Comparison of ENCODE assay signal across 25 cellular contexts in genomic region chrX:4572652-4573051, GRCh38.
"Had no signal": no experiment of that assay in that cellular context is flagged by ENCODE, and none has a peak within 500 bp of the region (broad histone marks: within the 10 kb centered on the region; RNA-seq: fewer than 3 reads in every experiment).

No MANE protein-coding gene starts in this region.

- H3K36me3 Mint-ChIP-seq: activated naive CD8-positive, alpha-beta T cell treated with anti-CD3 and anti-CD28 coated beads for 36 hours; natural killer cell treated with Interleukin-12 subunit alpha and Interleukin-12 subunit beta and Interleukin-15 and Interleukin-18, amount 100 ng/mL, for 72 hours; stimulated activated effector memory CD8-positive, alpha-beta T cell treated with anti-CD3 and anti-CD28 coated beads, Interleukin-12 subunit alpha, Interleukin-12 subunit beta, amount 100 ng/mL, for 72 hours had no signal

- H3K4me3 Mint-ChIP-seq: activated B cell treated with CpG ODN at 0.5 μM for 24 hours; activated CD4-positive, alpha-beta T cell treated with anti-CD3 and anti-CD28 coated beads for 36 hours; activated naive CD8-positive, alpha-beta T cell treated with anti-CD3 and anti-CD28 coated beads for 36 hours; activated T-cell treated with anti-CD3 and anti-CD28 coated beads, Interleukin-2, amount 50 U/mL, for 24 hours; activated T-helper 17 cell treated with anti-CD3 and anti-CD28 coated beads, Interleukin-2, amount 50 U/mL, for 72 hours; central memory CD8-positive, alpha-beta T cell; natural killer cell treated with Interleukin-12 subunit alpha and Interleukin-12 subunit beta and Interleukin-15 and Interleukin-18, amount 100 ng/mL, for 72 hours; stimulated activated effector memory CD8-positive, alpha-beta T cell treated with anti-CD3 and anti-CD28 coated beads, Interleukin-12 subunit alpha, Interleukin-12 subunit beta, amount 100 ng/mL, for 72 hours; stimulated activated naive CD8-positive, alpha-beta T cell treated with anti-CD3 and anti-CD28 coated beads, Interleukin-15, amount 100 ng/mL, for 72 hours had no signal

- DNase-seq: activated B cell treated with CpG ODN at 0.5 μM for 24 hours; activated CD4-positive, alpha-beta T cell treated with anti-CD3 and anti-CD28 coated beads for 36 hours; activated CD4-positive, alpha-beta T cell treated with anti-CD3 and anti-CD28 coated beads, Interleukin-2, amount 50 U/mL, for 4 hours; activated CD8-positive, alpha-beta memory T cell treated with anti-CD3 and anti-CD28 coated beads for 24 hours; activated CD8-positive, alpha-beta memory T cell treated with anti-CD3 and anti-CD28 coated beads, Interleukin-2, amount 50 U/mL, for 4 hours; activated naive CD4-positive, alpha-beta T cell; activated naive CD8-positive, alpha-beta T cell treated with anti-CD3 and anti-CD28 coated beads for 36 hours; activated T-cell treated with anti-CD3 and anti-CD28 coated beads, Interleukin-2, amount 50 U/mL, for 24 hours; effector memory CD4-positive, alpha-beta T cell; glutamatergic neuron; nucleus accumbens; right lobe of liver; stimulated activated CD4-positive, alpha-beta T cell treated with anti-CD3 and anti-CD28 coated beads, Interleukin-2, amount 100 ng/mL, for 24 hours; stimulated activated naive CD8-positive, alpha-beta T cell treated with anti-CD3 and anti-CD28 coated beads, Interleukin-15, amount 100 ng/mL, for 72 hours; T1000; tibial artery had no signal

- H3K27me3 Mint-ChIP-seq: activated B cell treated with CpG ODN at 0.5 μM for 24 hours; activated CD4-positive, alpha-beta T cell treated with anti-CD3 and anti-CD28 coated beads for 36 hours; activated T-cell treated with anti-CD3 and anti-CD28 coated beads, Interleukin-2, amount 50 U/mL, for 24 hours; activated T-helper 17 cell treated with anti-CD3 and anti-CD28 coated beads, Interleukin-2, amount 50 U/mL, for 72 hours; central memory CD8-positive, alpha-beta T cell; natural killer cell treated with Interleukin-12 subunit alpha and Interleukin-12 subunit beta and Interleukin-15 and Interleukin-18, amount 100 ng/mL, for 72 hours; stimulated activated naive CD8-positive, alpha-beta T cell treated with anti-CD3 and anti-CD28 coated beads, Interleukin-15, amount 100 ng/mL, for 72 hours had no signal

- H2AFZ ChIP-seq: hepatocyte had no signal

- H3K4me3 ChIP-seq: breast epithelium, hepatocyte, right lobe of liver, skin epidermis, tibial artery had no signal

- H3K79me2 ChIP-seq: hepatocyte had no signal

- H3K27ac Mint-ChIP-seq: activated B cell treated with CpG ODN at 0.5 μM for 24 hours; activated CD4-positive, alpha-beta T cell treated with anti-CD3 and anti-CD28 coated beads for 36 hours; activated naive CD8-positive, alpha-beta T cell treated with anti-CD3 and anti-CD28 coated beads for 36 hours; activated T-cell treated with anti-CD3 and anti-CD28 coated beads, Interleukin-2, amount 50 U/mL, for 24 hours; activated T-helper 17 cell treated with anti-CD3 and anti-CD28 coated beads, Interleukin-2, amount 50 U/mL, for 72 hours; natural killer cell treated with Interleukin-12 subunit alpha and Interleukin-12 subunit beta and Interleukin-15 and Interleukin-18, amount 100 ng/mL, for 72 hours; stimulated activated effector memory CD8-positive, alpha-beta T cell treated with anti-CD3 and anti-CD28 coated beads, Interleukin-12 subunit alpha, Interleukin-12 subunit beta, amount 100 ng/mL, for 72 hours; stimulated activated naive CD8-positive, alpha-beta T cell treated with anti-CD3 and anti-CD28 coated beads, Interleukin-15, amount 100 ng/mL, for 72 hours had no signal

- H3K9me3 ChIP-seq: right lobe of liver, tibial artery had no signal

- FAIRE-seq: endothelial cell of umbilical vein, frontal cortex had no signal

- H3K4me1 Mint-ChIP-seq: activated B cell treated with CpG ODN at 0.5 μM for 24 hours; activated CD4-positive, alpha-beta T cell treated with anti-CD3 and anti-CD28 coated beads for 36 hours; activated naive CD8-positive, alpha-beta T cell treated with anti-CD3 and anti-CD28 coated beads for 36 hours; activated T-helper 17 cell treated with anti-CD3 and anti-CD28 coated beads, Interleukin-2, amount 50 U/mL, for 72 hours; central memory CD8-positive, alpha-beta T cell; stimulated activated effector memory CD8-positive, alpha-beta T cell treated with anti-CD3 and anti-CD28 coated beads, Interleukin-12 subunit alpha, Interleukin-12 subunit beta, amount 100 ng/mL, for 72 hours; stimulated activated naive CD8-positive, alpha-beta T cell treated with anti-CD3 and anti-CD28 coated beads, Interleukin-15, amount 100 ng/mL, for 72 hours had no signal

- H3K27me3 ChIP-seq: breast epithelium, hepatocyte, right lobe of liver, tibial artery had no signal

- H3K4me1 ChIP-seq: breast epithelium, right lobe of liver, tibial artery had no signal

- H3K9me3 Mint-ChIP-seq: activated naive CD8-positive, alpha-beta T cell treated with anti-CD3 and anti-CD28 coated beads for 36 hours; activated T-helper 17 cell treated with anti-CD3 and anti-CD28 coated beads, Interleukin-2, amount 50 U/mL, for 72 hours; central memory CD8-positive, alpha-beta T cell; stimulated activated naive CD8-positive, alpha-beta T cell treated with anti-CD3 and anti-CD28 coated beads, Interleukin-15, amount 100 ng/mL, for 72 hours had no signal

- H3K4me2 ChIP-seq: hepatocyte had no signal

- H3K36me3 ChIP-seq: breast epithelium, right lobe of liver, tibial artery had no signal

- H3K27ac ChIP-seq: breast epithelium, hepatocyte, right lobe of liver, skin epidermis, tibial artery had no signal
